In the genomic region with DNA sequence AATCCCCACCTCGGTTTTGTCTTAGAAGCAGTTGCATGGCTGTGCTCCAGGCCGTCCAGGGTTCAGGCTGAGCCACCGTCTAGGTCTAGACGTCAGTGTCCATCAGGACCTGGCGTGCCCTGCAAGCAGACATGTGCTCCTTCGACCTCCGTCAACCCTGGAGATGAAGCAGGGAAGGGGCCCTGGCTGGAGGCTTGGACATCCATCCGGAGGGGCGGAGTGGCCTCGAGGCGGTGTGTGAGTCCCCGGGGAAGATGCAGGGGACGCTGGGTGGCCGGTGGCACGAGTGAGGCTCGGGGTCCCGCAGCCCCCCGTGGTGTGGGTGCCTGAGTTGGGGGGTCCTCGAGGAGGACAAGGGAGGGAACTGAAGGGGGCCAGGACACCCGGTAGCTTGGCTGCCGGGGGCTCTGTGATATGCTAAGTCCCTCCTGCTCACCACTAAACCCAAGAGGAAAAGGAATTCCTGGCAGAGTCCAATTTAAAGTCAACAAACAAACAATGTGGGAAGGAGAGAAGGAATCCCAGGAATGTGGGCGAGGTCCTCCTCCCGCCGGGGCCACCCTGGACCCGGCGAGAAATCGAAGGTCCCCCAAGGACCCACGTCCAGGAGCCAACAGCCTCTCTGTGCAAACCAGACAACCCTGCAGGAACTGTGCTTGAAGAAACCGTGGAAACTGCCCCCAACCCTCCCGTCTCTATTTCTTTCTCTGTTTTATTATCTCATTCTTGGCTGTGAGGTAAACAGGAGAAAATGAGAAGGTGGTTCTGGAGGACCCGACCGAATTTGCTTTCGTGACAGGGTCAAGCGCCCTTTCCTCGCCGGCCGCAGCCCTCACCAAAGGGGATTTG, we compare ENCODE assay signal across 11 cellular contexts. TPM values are rescaled to one million over a fixed set of nuclear protein-coding genes. Genes with fewer than 3 reads are reported as not detected.
DNase-seq lines count a peak whose midpoint lies in the region; ATAC-seq and TF ChIP-seq lines count a peak whose summit lies in the region.
"Had no signal": no experiment of that assay in that cellular context is flagged by ENCODE, and none has a peak within 500 bp of the region (broad histone marks: within the 10 kb centered on the region; RNA-seq: fewer than 3 reads in every experiment).

No MANE protein-coding gene starts in this region.

- CTCF ChIA-PET in HCT116 (lab: Charles Lee) (no interaction called here), MCF 10A (lab: Yijun Ruan, JAX) (interaction anchor here (0.5 to 0.6 kb wide), 4 partner anchors 14 to 235 kb away, joined by 3 to 6 read pairs (median 4); no protein-coding TSS in a partner anchor)

- RAD21 ChIA-PET in HCT116 (lab: Charles Lee; ENCODE audit: low non-redundant PET in 1 of 2, low total read pairs in 2 of 2, uncharacterized antibody in 2 of 2, unreplicated experiment in 2 of 2) = no interaction called here

- no peaks in the 10 kb centered on the region for H3K9me3 Mint-ChIP-seq in MCF 10A (ENCODE audit: unreplicated experiment)
- H3K9me3 Mint-ChIP-seq: activated naive CD8-positive, alpha-beta T cell treated with anti-CD3 and anti-CD28 coated beads, Interleukin-2, amount 50 U/mL, for 24 hours had no signal

- peak overlapping the region; percentile 69 for H3K4me3 Mint-ChIP-seq in MCF 10A (ENCODE audit: unreplicated experiment)
- H3K4me3 Mint-ChIP-seq: activated naive CD8-positive, alpha-beta T cell treated with anti-CD3 and anti-CD28 coated beads, Interleukin-2, amount 50 U/mL, for 24 hours had no signal

- no peaks in the 10 kb centered on the region for H4K20me1 ChIP-seq in HCT116 (ENCODE audit: insufficient read depth)

- H3K9ac ChIP-seq in HCT116 (ENCODE audit: low read length) = peak overlapping the region; percentile 55

- BruUV-seq in HCT116 (replicated peaks; lab: Mats Ljungman, UMichigan) (no TSS peak), MCF 10A (replicated peaks; lab: Mats Ljungman, UMichigan) (no TSS peak)

- peak overlapping the region; percentile 93 for H3K4me2 ChIP-seq in HCT116 (ENCODE audit: low read length)

- intact Hi-C loops in HCT116 (cut with micrococcal nuclease) (no loop called here), MCF 10A (cut with micrococcal nuclease) (loop anchor here (1.0 kb wide), 1 partner anchor 15 kb away; a partner anchor contains a TSS)

- no peak for TF ChIP-seq CTCF in HCT116 (IDR thresholded peaks at IDR 0.05 in 2 of 3, conservative IDR thresholded peaks at IDR 0.05 in 1 of 3; ENCODE audit: borderline replicate concordance in 1 of 3, insufficient read depth in 1 of 3, low read depth in 2 of 3, low read length in 2 of 3)
- TF ChIP-seq CTCF in MCF 10A (IDR thresholded peaks at IDR 0.05; ENCODE audit: unreplicated experiment) = no peak

- no peaks in the 10 kb centered on the region for H3K79me2 ChIP-seq in HCT116 (ENCODE audit: insufficient read depth, low read length)

- peak overlapping the region; percentile 79 for H3K27ac Mint-ChIP-seq in MCF 10A (ENCODE audit: low read depth, unreplicated experiment)
- H3K27ac Mint-ChIP-seq: activated naive CD8-positive, alpha-beta T cell treated with anti-CD3 and anti-CD28 coated beads, Interleukin-2, amount 50 U/mL, for 24 hours had no signal

- TF ChIP-seq POLR2A in HCT116 (IDR thresholded peaks at IDR 0.05; ENCODE audit: borderline replicate concordance, extremely low read depth, insufficient read depth, insufficient read length) = no peak

- H3K4me1 ChIP-seq in HCT116 (ENCODE audit: control insufficient read depth in 1 of 2, insufficient read depth in 2 of 2, low read length in 2 of 2) = peaks cover 30 to 38% of the 10 kb centered on the region in 2 experiments

- H3K27ac ChIP-seq in HCT116 (ENCODE audit: low read depth, low read length) (peak overlapping the region; percentile 65), skin epidermis (peak overlapping the region in 18 of 21 experiments; percentile 2 to 84 (median 56))

- no peaks in the 10 kb centered on the region for H3K27me3 ChIP-seq in HCT116 (ENCODE audit: insufficient read depth, low read length)

- H3K27me3 Mint-ChIP-seq in MCF 10A (ENCODE audit: insufficient read depth, unreplicated experiment) = no peaks in the 10 kb centered on the region

- ATAC-seq in HCT116 (peak; percentile 77), HG02938 (IDR thresholded peaks at IDR 0.05; ENCODE audit: unreplicated experiment) (no peak)
- ATAC-seq: activated naive CD8-positive, alpha-beta T cell treated with anti-CD3 and anti-CD28 coated beads, Interleukin-2, amount 50 U/mL, for 24 hours had no signal

- H3K4me3 ChIP-seq in HCT116 (replicated peaks in 1 of 2; ENCODE audit: low read depth in 1 of 2, low read length in 2 of 2) (peak overlapping the region; percentile 27 to 49), iPS-18c (ENCODE audit: insufficient read depth, low read depth, low read length) (peak overlapping the region; percentile 36), skin epidermis (peak overlapping the region in 3 of 7 experiments; percentile 0 to 27 (median 23))

- H3K9me3 ChIP-seq in HCT116 (ENCODE audit: control insufficient read depth in 1 of 2, insufficient read depth in 1 of 2, low read depth in 1 of 2, low read length in 2 of 2) = no peaks in the 10 kb centered on the region
- H3K9me3 ChIP-seq in iPS-18c (ENCODE audit: control insufficient read depth, insufficient read depth, low read length) = no peaks in the 10 kb centered on the region

- no peaks in the 10 kb centered on the region for H3K9me2 ChIP-seq in HCT116 (ENCODE audit: insufficient read depth)

- POLR2A ChIA-PET in HCT116 (lab: Charles Lee) = no interaction called here
- POLR2A ChIA-PET in MCF 10A (lab: Yijun Ruan, JAX) = interaction anchor here (0.9 to 3.4 kb wide), 3 partner anchors 14 to 30 kb away, joined by 3 to 16 read pairs (median 6); a partner anchor contains a TSS

- DNase-seq in HCT116 (ENCODE audit: low read depth, low spot score) = no peak
- peak; percentile 79 for DNase-seq in MCF 10A (ENCODE audit: unreplicated experiment)
- no peak for DNase-seq in stimulated activated CD8-positive, alpha-beta memory T cell treated with anti-CD3 and anti-CD28 coated beads, Interleukin-4, amount 100 ng/mL, for 48 hours
- DNase-seq in NCI-H1092 (lab: John Stamatoyannopoulos, UW) = no peak
- DNase-seq in superior temporal gyrus (ENCODE audit: extremely low spot score) = no peak
- DNase-seq: activated naive CD8-positive, alpha-beta T cell treated with anti-CD3 and anti-CD28 coated beads, Interleukin-2, amount 50 U/mL, for 24 hours; OCI-M1; stimulated activated CD4-positive, alpha-beta T cell treated with anti-CD3 and anti-CD28 coated beads, Interleukin-12 subunit alpha, Interleukin-12 subunit beta, amount 100 ng/mL, for 4 hours had no signal

- no peak for TF ChIP-seq RAD21 in HCT116 (IDR thresholded peaks at IDR 0.05; ENCODE audit: low read depth)

- H2AFZ ChIP-seq in HCT116 (ENCODE audit: low read depth, low read length, poor library complexity, severe bottlenecking) = peak overlapping the region; percentile 95

- peaks cover 8% of the 10 kb centered on the region for H3K4me1 Mint-ChIP-seq in MCF 10A (ENCODE audit: insufficient read depth, unreplicated experiment)
- H3K4me1 Mint-ChIP-seq: activated naive CD8-positive, alpha-beta T cell treated with anti-CD3 and anti-CD28 coated beads, Interleukin-2, amount 50 U/mL, for 24 hours had no signal

- no peaks in the 10 kb centered on the region for H3K36me3 ChIP-seq in HCT116 (ENCODE audit: control insufficient read depth in 1 of 2, insufficient read depth in 2 of 2, low read length in 2 of 2)

- peaks cover 16% of the 10 kb centered on the region for H3K36me3 Mint-ChIP-seq in MCF 10A (ENCODE audit: insufficient read depth, unreplicated experiment)

TF ChIP-seq in HCT116, 20 proteins besides CTCF, POLR2A, EP300 and RAD21 (continues in another document):
- TF ChIP-seq ELF1 (IDR thresholded peaks at IDR 0.05; ENCODE audit: borderline replicate concordance, low read depth) (no peak), ZFX (IDR thresholded peaks at IDR 0.05) (no peak), JUND (IDR thresholded peaks at IDR 0.05) (no peak), FOSL1 (IDR thresholded peaks at IDR 0.05; ENCODE audit: low read depth) (no peak), CEBPB (IDR thresholded peaks at IDR 0.05; ENCODE audit: low read depth) (no peak), EZH2phosphoT487 (IDR thresholded peaks at IDR 0.05; ENCODE audit: borderline replicate concordance) (no peak)
- TF ChIP-seq, protein P1, sequence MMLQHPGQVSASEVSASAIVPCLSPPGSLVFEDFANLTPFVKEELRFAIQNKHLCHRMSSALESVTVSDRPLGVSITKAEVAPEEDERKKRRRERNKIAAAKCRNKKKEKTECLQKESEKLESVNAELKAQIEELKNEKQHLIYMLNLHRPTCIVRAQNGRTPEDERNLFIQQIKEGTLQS (IDR thresholded peaks at IDR 0.05) = no peak

RNA-seq across cellular contexts. Expression of a gene that starts 14.8 kb away (rescaled TPM):
- total RNA-seq in HCT116 (2021; ENCODE audit: unreplicated experiment) = 676 TPM
- polyA plus RNA-seq in HCT116 (2012) = 538 and 711 TPM in 2 replicates
- total RNA-seq in MCF 10A (2022) = 348 and 431 TPM in 2 replicates

RNA-seq across cellular contexts. Expression of a gene that starts 31.5 kb away (rescaled TPM):
- total RNA-seq in HCT116 (2021; ENCODE audit: unreplicated experiment) = 38.2 TPM
- 30.6 and 31.5 TPM in 2 replicates for polyA plus RNA-seq in HCT116 (2012)
- total RNA-seq in MCF 10A (2022) = 33.7 and 35.0 TPM in 2 replicates

RNA-seq across cellular contexts. Expression of a gene that starts 39.3 kb away (rescaled TPM):
- total RNA-seq in HCT116 (2021; ENCODE audit: unreplicated experiment) = 0.27 TPM
- polyA plus RNA-seq in HCT116 (2012) = 0.05 and 0.10 TPM in 2 replicates
- not detected in 2 replicates for total RNA-seq in MCF 10A (2022)

RNA-seq across cellular contexts. Expression of a gene that starts 45.2 kb away (rescaled TPM):
- not detected for total RNA-seq in HCT116 (2021; ENCODE audit: unreplicated experiment)
- polyA plus RNA-seq in HCT116 (2012) = 0.05 and 0.10 TPM in 2 replicates
- not detected in 2 replicates for total RNA-seq in MCF 10A (2022)

RNA-seq across cellular contexts. Expression of a gene that starts 58.4 kb away (rescaled TPM):
- 2.7 TPM for total RNA-seq in HCT116 (2021; ENCODE audit: unreplicated experiment)
- 4.0 and 4.5 TPM in 2 replicates for polyA plus RNA-seq in HCT116 (2012)
- total RNA-seq in MCF 10A (2022) = not detected in 2 replicates
